Comparison of ENCODE assay signal across 23 cellular contexts in the genomic region with DNA sequence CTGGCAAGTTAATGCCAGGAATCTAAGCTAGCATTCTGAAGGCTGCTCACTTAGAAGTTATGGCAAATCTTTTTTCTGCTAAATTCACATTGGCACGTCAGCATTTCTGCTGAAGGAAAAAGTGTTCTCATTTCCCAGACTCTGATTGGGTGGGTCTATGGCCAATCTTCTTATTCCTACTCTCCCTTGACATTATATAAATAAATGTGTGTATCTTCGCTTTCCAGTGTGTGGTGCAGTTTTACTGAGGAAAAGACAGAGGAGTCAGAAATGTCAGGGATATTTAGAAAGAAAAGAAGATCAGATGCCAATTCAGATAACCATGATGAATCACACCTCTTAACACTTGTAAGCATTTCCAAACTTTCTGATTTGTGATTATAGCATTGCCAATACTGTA. TPM values are rescaled to one million over a fixed set of nuclear protein-coding genes. Genes with fewer than 3 reads are reported as not detected.
DNase-seq lines count a peak whose midpoint lies in the region; ATAC-seq, FAIRE-seq and TF ChIP-seq lines count a peak whose summit lies in the region.
"Had no signal": no experiment of that assay in that cellular context is flagged by ENCODE, and none has a peak within 500 bp of the region (broad histone marks: within the 10 kb centered on the region; RNA-seq: fewer than 3 reads in every experiment).

No MANE protein-coding gene starts in this region.

- H3K4me3 ChIP-seq in LNCaP clone FGC (ENCODE audit: low read depth, low read length) = no peak overlapping the region
- no peak overlapping the region for H3K4me3 ChIP-seq in osteoblast (ENCODE audit: insufficient read depth, low read length)
- H3K4me3 ChIP-seq: esophagus squamous epithelium, K562, left lung, smooth muscle cell, tibial nerve had no signal

- H3K9me3 Mint-ChIP-seq in chondrocyte (ENCODE audit: low read depth) = no peaks in the 10 kb centered on the region
- no peaks in the 10 kb centered on the region for H3K9me3 Mint-ChIP-seq in effector memory CD8-positive, alpha-beta T cell
- H3K9me3 Mint-ChIP-seq: activated T-helper 2 cell treated with anti-CD3 and anti-CD28 coated beads, Interferon-gamma antibody, Interleukin-2, Interleukin-4, amounts not matched to agents 10 μg/mL and 5 μg/mL and 100 μg/mL, durations not matched to agents 14 hours and 24 hours and 36 hours; CD8-positive, alpha-beta T cell; WTC11 had no signal

- H3K4me1 Mint-ChIP-seq in chondrocyte (ENCODE audit: low read depth) = peaks cover 36% of the 10 kb centered on the region
- H3K4me1 Mint-ChIP-seq in effector memory CD8-positive, alpha-beta T cell (ENCODE audit: low read depth in 2 of 2) = peaks cover 17 to 20% of the 10 kb centered on the region in 2 donors

- peak; percentile 67 for DNase-seq in EL
- DNase-seq in LNCaP clone FGC (ENCODE audit: low read depth) = no peak
- no peak for DNase-seq in chondrocyte (ENCODE audit: low spot score)
- DNase-seq in osteoblast (ENCODE audit: insufficient read length, low spot score, missing footprints) = peak; percentile 88
- DNase-seq in H54 (ENCODE audit: insufficient read length, low spot score) = no peak
- no peak for DNase-seq in activated CD4-positive, alpha-beta T cell treated with anti-CD3 and anti-CD28 coated beads, Interleukin-2, amount 50 U/mL, for 4 hours
- no peak for DNase-seq in Ammon's horn (ENCODE audit: low spot score)
- no peak for DNase-seq in effector memory CD8-positive, alpha-beta T cell
- DNase-seq: amniotic stem cell; CD8-positive, alpha-beta T cell; cortex of kidney; esophagus squamous epithelium; left lung; NCI-H1694; NCI-H524 had no signal

- H4K20me1 ChIP-seq in osteoblast (ENCODE audit: insufficient read depth, low read length) = no peaks in the 10 kb centered on the region

- H3K27ac ChIP-seq in osteoblast (ENCODE audit: low read depth, low read length) = no peak overlapping the region
- H3K27ac ChIP-seq: esophagus squamous epithelium, left lung, parathyroid adenoma, tibial nerve had no signal

- no peak overlapping the region for H2AFZ ChIP-seq in osteoblast (ENCODE audit: low read length)
- H2AFZ ChIP-seq: parathyroid adenoma had no signal

- no peak overlapping the region for H3K4me3 Mint-ChIP-seq in chondrocyte (ENCODE audit: unreplicated experiment)
- H3K4me3 Mint-ChIP-seq in effector memory CD8-positive, alpha-beta T cell = no peak overlapping the region
- H3K4me3 Mint-ChIP-seq: CD8-positive, alpha-beta T cell had no signal

- H3K4me2 ChIP-seq in osteoblast (ENCODE audit: insufficient read depth, low read length) = peak overlapping the region; percentile 0
- H3K4me2 ChIP-seq: smooth muscle cell had no signal

- ATAC-seq in effector memory CD8-positive, alpha-beta T cell (replicated peaks) = no peak
- ATAC-seq: CD8-positive, alpha-beta T cell; K562; left lung; WTC11 had no signal

- FAIRE-seq in H54 (lab: Jason Lieb, UNC) = no peak
- FAIRE-seq: GM12891, K562 had no signal

- H3K36me3 Mint-ChIP-seq in chondrocyte (ENCODE audit: low read depth) = no peaks in the 10 kb centered on the region
- H3K36me3 Mint-ChIP-seq in effector memory CD8-positive, alpha-beta T cell (ENCODE audit: insufficient read depth) = peaks cover 3% of the 10 kb centered on the region
- H3K36me3 Mint-ChIP-seq: CD8-positive, alpha-beta T cell; WTC11 had no signal

- no peaks in the 10 kb centered on the region for H3K36me3 ChIP-seq in osteoblast (ENCODE audit: insufficient read depth, low read length)
- H3K36me3 ChIP-seq: esophagus squamous epithelium, left lung, tibial nerve had no signal

- no peaks in the 10 kb centered on the region for H3K27me3 Mint-ChIP-seq in chondrocyte (ENCODE audit: low read depth)
- H3K27me3 Mint-ChIP-seq in effector memory CD8-positive, alpha-beta T cell = peaks cover 54 to 60% of the 10 kb centered on the region in 2 donors

- peak; percentile 36 for TF ChIP-seq CTCF in LNCaP clone FGC (IDR thresholded peaks at IDR 0.05; ENCODE audit: control insufficient read depth, extremely low read depth, insufficient read depth)
- peak; percentile 71 for TF ChIP-seq CTCF in chondrocyte (IDR thresholded peaks at IDR 0.05)
- TF ChIP-seq CTCF in osteoblast (IDR thresholded peaks at IDR 0.05; ENCODE audit: extremely low read depth, low read depth, low read length) = peak; percentile 45

- peaks cover 3% of the 10 kb centered on the region for H3K27me3 ChIP-seq in osteoblast (ENCODE audit: insufficient read depth, low read length)

- no peak for TF ChIP-seq POLR2A in H54 (IDR thresholded peaks at IDR 0.05; ENCODE audit: low read depth, low read length)

- H3K79me2 ChIP-seq in osteoblast (ENCODE audit: insufficient read depth, low read length) = peaks cover 21% of the 10 kb centered on the region
- H3K79me2 ChIP-seq: parathyroid adenoma had no signal

- H3K27ac Mint-ChIP-seq in chondrocyte (ENCODE audit: unreplicated experiment) = no peak overlapping the region
- H3K27ac Mint-ChIP-seq in effector memory CD8-positive, alpha-beta T cell = no peak overlapping the region
- H3K27ac Mint-ChIP-seq: activated T-helper 2 cell treated with anti-CD3 and anti-CD28 coated beads, Interferon-gamma antibody, Interleukin-2, Interleukin-4, amounts not matched to agents 10 μg/mL and 5 μg/mL and 100 μg/mL, durations not matched to agents 14 hours and 24 hours and 36 hours; CD8-positive, alpha-beta T cell; WTC11 had no signal

- H3K9me3 ChIP-seq in osteoblast (ENCODE audit: low read depth, low read length) = no peaks in the 10 kb centered on the region
- H3K9me3 ChIP-seq: esophagus squamous epithelium, left lung, tibial nerve had no signal

- H3K4me1 ChIP-seq in osteoblast (ENCODE audit: insufficient read depth, low read length) = peaks cover 12% of the 10 kb centered on the region

RNA-seq across cellular contexts. Expression of gene BDNF, which starts 3.2 kb away (rescaled TPM):
- 2.0 to 4.4 TPM (median 4.1 TPM) in 3 replicates for total RNA-seq in chondrocyte
- total RNA-seq in osteoblast = 6.9 and 8.0 TPM in 2 replicates
- total RNA-seq: activated CD8-positive, alpha-beta memory T cell treated with anti-CD3 and anti-CD28 coated beads for 36 hours; activated T-helper 2 cell treated with anti-CD3 and anti-CD28 coated beads, Interferon-gamma antibody, Interleukin-2, Interleukin-4, amounts not matched to agents 10 μg/mL and 5 μg/mL and 100 μg/mL, durations not matched to agents 14 hours and 24 hours and 36 hours; CD8-positive, alpha-beta T cell had no signal

Comparison
In these comparisons a context has a peak if more than half of its experiments do, and no peak if none do; other contexts are left out.
1. DNase-seq: peak in EL (single experiment) and osteoblast (single experiment); none in LNCaP clone FGC (single experiment), chondrocyte (single experiment), H54 (single experiment), activated CD4-positive, alpha-beta T cell treated with anti-CD3 and anti-CD28 coated beads, Interleukin-2, amount 50 U/mL, for 4 hours (0 of 2), Ammon's horn (single experiment) and effector memory CD8-positive, alpha-beta T cell (0 of 3).
2. Peak in every context shown above with its lines, with median percentiles within 50 percentile points of each other: CTCF ChIP-seq.